ENCODE assay signal across 18 cellular contexts in the genomic region with DNA sequence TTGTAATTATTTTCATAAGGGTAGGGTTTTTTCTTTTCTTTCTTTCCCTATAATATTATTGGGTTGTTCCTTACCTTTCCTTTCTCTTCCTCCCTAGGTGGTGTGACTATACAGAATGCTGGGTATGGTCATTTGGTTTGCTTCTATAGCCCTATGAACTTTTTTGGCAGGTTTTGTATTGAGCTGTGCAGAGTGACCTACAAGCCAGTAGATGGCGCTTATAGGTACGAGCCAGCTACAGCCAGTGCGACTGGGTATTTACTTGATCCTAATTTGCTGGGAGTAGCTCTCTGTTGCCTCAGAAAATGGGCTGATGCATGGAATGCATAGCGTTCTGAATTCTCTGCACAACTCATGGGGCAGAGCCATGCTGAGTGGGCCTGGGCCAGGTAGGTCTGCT.
DNase-seq lines count a peak whose midpoint lies in the region; ATAC-seq and TF ChIP-seq lines count a peak whose summit lies in the region.
"Had no signal": no experiment of that assay in that cellular context is flagged by ENCODE, and none has a peak within 500 bp of the region (broad histone marks: within the 10 kb centered on the region; RNA-seq: fewer than 3 reads in every experiment).

No MANE protein-coding gene starts in this region.

- no peaks in the 10 kb centered on the region for H3K9me2 ChIP-seq in PC-9 (ENCODE audit: insufficient read depth)

- no peak overlapping the region for H3K27ac Mint-ChIP-seq in activated naive CD8-positive, alpha-beta T cell treated with anti-CD3 and anti-CD28 coated beads for 36 hours

- CTCF ChIA-PET in HEK293T (lab: Yijun Ruan, JAX) (interaction anchor here (0.6 kb wide), 2 partner anchors 8 to 92 kb away, joined by 3 read pairs; no protein-coding TSS in a partner anchor), PC-9 (lab: Charles Lee) (no interaction called here)

- BruUV-seq in PC-9 (replicated peaks; lab: Mats Ljungman, UMichigan) = no TSS peak

- no peaks in the 10 kb centered on the region for H4K20me1 ChIP-seq in PC-9 (ENCODE audit: insufficient read depth)

- no peak overlapping the region for H2AFZ ChIP-seq in PC-9
- H2AFZ ChIP-seq: hepatocyte had no signal

- H3K79me2 ChIP-seq in PC-9 (ENCODE audit: low read depth) = no peaks in the 10 kb centered on the region
- H3K79me2 ChIP-seq: hepatocyte had no signal

- no peaks in the 10 kb centered on the region for H3K4me1 ChIP-seq in PC-9 (replicated peaks; ENCODE audit: insufficient read depth)
- H3K4me1 ChIP-seq: esophagus muscularis mucosa, stomach had no signal

- H3K4me3 Mint-ChIP-seq in activated naive CD8-positive, alpha-beta T cell treated with anti-CD3 and anti-CD28 coated beads for 36 hours = no peak overlapping the region
- H3K4me3 Mint-ChIP-seq: CD14-positive monocyte had no signal

- peak; percentile 21 for DNase-seq in ELF-1 (ENCODE audit: low read depth, low spot score)
- peak; percentile 10 for DNase-seq in HEK293T (ENCODE audit: extremely low spot score)
- DNase-seq in PC-9 = peak in 1 of 2 experiments; percentile 29
- DNase-seq in iPS-NIHi7 (ENCODE audit: extremely low spot score) = peak; percentile 25
- no peak for DNase-seq in pons (ENCODE audit: low spot score)
- DNase-seq in NCI-H446 (lab: John Stamatoyannopoulos, UW) = no peak
- DNase-seq in activated naive CD8-positive, alpha-beta T cell treated with anti-CD3 and anti-CD28 coated beads for 36 hours = no peak
- DNase-seq: activated gamma-delta T cell, aorta, cortex of kidney, left colon, NCI-H1092 treated with DMSO at 0.1 percent for 48 hours, NCI-H2227 treated with DMSO at 0.1 percent for 48 hours, stomach had no signal

- intact Hi-C loops in PC-9 (cut with micrococcal nuclease; ENCODE audit: unreplicated experiment) = no loop called here

- H3K36me3 ChIP-seq in PC-9 (ENCODE audit: low read depth) = no peaks in the 10 kb centered on the region
- H3K36me3 ChIP-seq: esophagus muscularis mucosa, stomach had no signal

- H3K4me3 ChIP-seq in PC-9 = no peak overlapping the region
- H3K4me3 ChIP-seq: esophagus muscularis mucosa, hepatocyte, stomach had no signal

- H3K4me2 ChIP-seq in PC-9 = no peak overlapping the region
- H3K4me2 ChIP-seq: hepatocyte had no signal

- POLR2A ChIA-PET in HEK293T (lab: Yijun Ruan, JAX) = no interaction called here
- POLR2A ChIA-PET in PC-9 (lab: Charles Lee; ENCODE audit: unreplicated experiment) = no interaction called here

- H3K36me3 Mint-ChIP-seq in activated naive CD8-positive, alpha-beta T cell treated with anti-CD3 and anti-CD28 coated beads for 36 hours = no peaks in the 10 kb centered on the region
- H3K36me3 Mint-ChIP-seq: CD14-positive monocyte had no signal

- no peaks in the 10 kb centered on the region for H3K27me3 Mint-ChIP-seq in activated naive CD8-positive, alpha-beta T cell treated with anti-CD3 and anti-CD28 coated beads for 36 hours

- ATAC-seq in HG03025 (IDR thresholded peaks at IDR 0.05; ENCODE audit: low FRiP score, unreplicated experiment) = no peak
- ATAC-seq: left colon had no signal

- no peak overlapping the region for H3K27ac ChIP-seq in PC-9
- H3K27ac ChIP-seq: esophagus muscularis mucosa, hepatocyte, stomach had no signal

- H3K9me3 Mint-ChIP-seq in activated naive CD8-positive, alpha-beta T cell treated with anti-CD3 and anti-CD28 coated beads for 36 hours = no peaks in the 10 kb centered on the region

- no peaks in the 10 kb centered on the region for H3F3A ChIP-seq in PC-9 (ENCODE audit: insufficient read depth, low read depth)

- peak; percentile 42; the same call in 1 of the 2 replicates for TF ChIP-seq CTCF in PC-9 (conservative IDR thresholded peaks at IDR 0.05)

- H3K4me1 Mint-ChIP-seq in activated naive CD8-positive, alpha-beta T cell treated with anti-CD3 and anti-CD28 coated beads for 36 hours = no peaks in the 10 kb centered on the region
- H3K4me1 Mint-ChIP-seq: CD14-positive monocyte had no signal

- no peaks in the 10 kb centered on the region for H3K27me3 ChIP-seq in PC-9 (ENCODE audit: insufficient read depth, low read depth)
- H3K27me3 ChIP-seq: esophagus muscularis mucosa, hepatocyte, stomach had no signal

- H3K9me3 ChIP-seq in PC-9 (ENCODE audit: insufficient read depth, low read depth) = no peaks in the 10 kb centered on the region

TF ChIP-seq in HEK293T, 16 proteins besides CTCF, POLR2A, EP300 and RAD21:
- TF ChIP-seq TARDBP (IDR thresholded peaks at IDR 0.05) (no peak), FOXK2 (IDR thresholded peaks at IDR 0.05) (no peak), SUZ12 (IDR thresholded peaks at IDR 0.05) (no peak), L3MBTL2 (conservative IDR thresholded peaks at IDR 0.05) (no peak), LEF1 (IDR thresholded peaks at IDR 0.05; ENCODE audit: borderline replicate concordance) (no peak)
TF ChIP-seq in HEK293T: peak in this region for 0.

Comparison
In these comparisons a context has a peak if more than half of its experiments do, and no peak if none do; other contexts are left out.
1. DNase-seq: peak in ELF-1 (single experiment), HEK293T (single experiment) and iPS-NIHi7 (single experiment); none in pons (single experiment), NCI-H446 (0 of 2) and activated naive CD8-positive, alpha-beta T cell treated with anti-CD3 and anti-CD28 coated beads for 36 hours (single experiment).